12 cellular contexts compared by ENCODE assay signal in genomic region chr4:85448880-85449763, GRCh38.
DNase-seq lines count a peak whose midpoint lies in the region; ATAC-seq and TF ChIP-seq lines count a peak whose summit lies in the region.
"Had no signal": no experiment of that assay in that cellular context is flagged by ENCODE, and none has a peak within 500 bp of the region (broad histone marks: within the 10 kb centered on the region; RNA-seq: fewer than 3 reads in every experiment).

No MANE protein-coding gene starts in this region.

- POLR2A ChIA-PET in HEK293T (lab: Yijun Ruan, JAX) = no interaction called here

- no peak for DNase-seq in HEK293T (ENCODE audit: extremely low spot score)
- DNase-seq in germinal center (ENCODE audit: low spot score) = peak; percentile 38
- no peak for DNase-seq in NCI-H1694 treated with DMSO at 0.1 percent for 48 hours (lab: John Stamatoyannopoulos, UW)
- no peak for DNase-seq in HuH-7 (ENCODE audit: low spot score)
- no peak for DNase-seq in NOMO-1 treated with DMSO at 0.1 percent for 48 hours (lab: John Stamatoyannopoulos, UW; ENCODE audit: unreplicated experiment)
- DNase-seq: foreskin melanocyte; stimulated activated naive CD4-positive, alpha-beta T cell had no signal

- CTCF ChIA-PET in HEK293T (lab: Yijun Ruan, JAX) = no interaction called here

- ATAC-seq in GM18868 (IDR thresholded peaks at IDR 0.05; ENCODE audit: unreplicated experiment) (peak; percentile 65), HG03469 (IDR thresholded peaks at IDR 0.05; ENCODE audit: unreplicated experiment) (peak; percentile 66), HG03521 (IDR thresholded peaks at IDR 0.05; ENCODE audit: unreplicated experiment) (no peak)
- ATAC-seq: activated naive CD4-positive, alpha-beta T cell treated with anti-CD3 and anti-CD28 coated beads, Interleukin-2, amount 50 U/mL, for 72 hours; WTC11 had no signal

TF ChIP-seq in HEK293T, 16 proteins besides CTCF, POLR2A, EP300 and RAD21:
- TF ChIP-seq NFRKB (IDR thresholded peaks at IDR 0.05) (no peak), FOXA1 (IDR thresholded peaks at IDR 0.05) (no peak), FOXK2 (IDR thresholded peaks at IDR 0.05) (no peak), ELF4 (IDR thresholded peaks at IDR 0.05) (no peak), BHLHE40 (IDR thresholded peaks at IDR 0.05; ENCODE audit: borderline replicate concordance) (no peak), PKNOX1 (IDR thresholded peaks at IDR 0.05) (0 out of 2 replicates have a peak, but pooled peaks have one; percentile 4)
